In genomic region chr2:221567231-221567760, GRCh38 we compare ENCODE assay signal across 13 cellular contexts. TPM values are rescaled to one million over a fixed set of nuclear protein-coding genes. Genes with fewer than 3 reads are reported as not detected.
DNase-seq lines count a peak whose midpoint lies in the region; ATAC-seq and TF ChIP-seq lines count a peak whose summit lies in the region.
"Had no signal": no experiment of that assay in that cellular context is flagged by ENCODE, and none has a peak within 500 bp of the region (broad histone marks: within the 10 kb centered on the region; RNA-seq: fewer than 3 reads in every experiment).

No MANE protein-coding gene starts in this region.

- H3K4me3 ChIP-seq in fibroblast of the aortic adventitia (ENCODE audit: low read depth, low read length) = no peak overlapping the region
- no peak overlapping the region for H3K4me3 ChIP-seq in CD8-positive, alpha-beta memory T cell (ENCODE audit: low read length)

- no peak overlapping the region for H3K4me3 Mint-ChIP-seq in stimulated activated memory B cell treated with anti-CD40 and anti-IgM and Interleukin-4, amounts not matched to agents 10 μg/mL and 1 μg/mL and 100 μg/mL, for 72 hours
- H3K4me3 Mint-ChIP-seq in CD8-positive, alpha-beta memory T cell = peak overlapping the region in 2 of 7 donors; percentile 11 to 29

- no peaks in the 10 kb centered on the region for H3K36me3 ChIP-seq in CD8-positive, alpha-beta memory T cell (ENCODE audit: insufficient read depth, low read length)
- H3K36me3 ChIP-seq: BE2C had no signal

- H3K4me1 Mint-ChIP-seq in stimulated activated memory B cell treated with anti-CD40 and anti-IgM and Interleukin-4, amounts not matched to agents 10 μg/mL and 1 μg/mL and 100 μg/mL, for 72 hours = peaks cover 33% of the 10 kb centered on the region
- H3K4me1 Mint-ChIP-seq in CD8-positive, alpha-beta memory T cell = peaks cover 56 to 86% (median 79%) of the 10 kb centered on the region in 3 donors

- H3K27me3 Mint-ChIP-seq in stimulated activated memory B cell treated with anti-CD40 and anti-IgM and Interleukin-4, amounts not matched to agents 10 μg/mL and 1 μg/mL and 100 μg/mL, for 72 hours = peaks cover 30% of the 10 kb centered on the region
- peaks cover 8 to 9% of the 10 kb centered on the region in 2 donors for H3K27me3 Mint-ChIP-seq in CD8-positive, alpha-beta memory T cell

- POLR2A ChIA-PET in HEK293T (lab: Yijun Ruan, JAX) = no interaction called here
- POLR2A ChIA-PET in CD8-positive, alpha-beta memory T cell (lab: Charles Lee) = no interaction called here

- no peaks in the 10 kb centered on the region for H3K9me3 ChIP-seq in CD8-positive, alpha-beta memory T cell (ENCODE audit: low read length)
- H3K9me3 ChIP-seq: BE2C had no signal

- no peak for ATAC-seq in stimulated activated memory B cell treated with anti-CD40 and anti-IgM and Interleukin-4, amounts not matched to agents 10 μg/mL and 1 μg/mL and 100 μg/mL, for 72 hours

- H3K36me3 Mint-ChIP-seq in stimulated activated memory B cell treated with anti-CD40 and anti-IgM and Interleukin-4, amounts not matched to agents 10 μg/mL and 1 μg/mL and 100 μg/mL, for 72 hours = no peaks in the 10 kb centered on the region
- H3K36me3 Mint-ChIP-seq in CD8-positive, alpha-beta memory T cell = peaks cover 4 to 57% (median 19%) of the 10 kb centered on the region in 3 donors

- DNase-seq in HEK293T (ENCODE audit: extremely low spot score) (no peak), amniotic epithelial cell (ENCODE audit: low read depth) (peak; percentile 66), fibroblast of the aortic adventitia (ENCODE audit: low read depth) (peak; percentile 5), SHP77 (lab: John Stamatoyannopoulos, UW) (no peak), NCI-H2029 treated with DMSO at 0.1 percent for 48 hours (lab: John Stamatoyannopoulos, UW) (no peak), islet precursor cell (no peak)
- no peak for DNase-seq in CD8-positive, alpha-beta memory T cell
- DNase-seq: BE2C, KBM-7, NCI-H1092, NCI-H446 treated with DMSO at 0.1 percent for 48 hours had no signal

- no peak for TF ChIP-seq CTCF in fibroblast of the aortic adventitia (IDR thresholded peaks at IDR 0.05; ENCODE audit: insufficient read depth, low read length)

- CTCF ChIA-PET in HEK293T (lab: Yijun Ruan, JAX) = no interaction called here
- CTCF ChIA-PET in CD8-positive, alpha-beta memory T cell (lab: Charles Lee) = no interaction called here

- H3K4me1 ChIP-seq in CD8-positive, alpha-beta memory T cell (ENCODE audit: insufficient read depth, low read length) = peaks cover 12% of the 10 kb centered on the region
- H3K4me1 ChIP-seq: BE2C had no signal

- no peaks in the 10 kb centered on the region for H3K9me3 Mint-ChIP-seq in stimulated activated memory B cell treated with anti-CD40 and anti-IgM and Interleukin-4, amounts not matched to agents 10 μg/mL and 1 μg/mL and 100 μg/mL, for 72 hours
- no peaks in the 10 kb centered on the region for H3K9me3 Mint-ChIP-seq in CD8-positive, alpha-beta memory T cell

- H3K27ac Mint-ChIP-seq in stimulated activated memory B cell treated with anti-CD40 and anti-IgM and Interleukin-4, amounts not matched to agents 10 μg/mL and 1 μg/mL and 100 μg/mL, for 72 hours = peak overlapping the region; percentile 3
- peak overlapping the region in 1 of 8 donors; percentile 33 for H3K27ac Mint-ChIP-seq in CD8-positive, alpha-beta memory T cell

- peaks cover 6% of the 10 kb centered on the region for H3K27me3 ChIP-seq in CD8-positive, alpha-beta memory T cell (ENCODE audit: insufficient read depth, low read length, poor library complexity, severe bottlenecking)

- H3K27ac ChIP-seq in CD8-positive, alpha-beta memory T cell (ENCODE audit: low read depth, low read length) = no peak overlapping the region
- H3K27ac ChIP-seq: HL-60 had no signal

TF ChIP-seq in HEK293T, 16 proteins besides CTCF, POLR2A, EP300 and RAD21:
- TF ChIP-seq L3MBTL2 (conservative IDR thresholded peaks at IDR 0.05) (no peak), NFRKB (IDR thresholded peaks at IDR 0.05) (no peak), FOXA1 (IDR thresholded peaks at IDR 0.05) (no peak), SP1 (IDR thresholded peaks at IDR 0.05) (no peak), TARDBP (IDR thresholded peaks at IDR 0.05) (no peak), ARNT (IDR thresholded peaks at IDR 0.05) (no peak)
- TF ChIP-seq, protein P1, sequence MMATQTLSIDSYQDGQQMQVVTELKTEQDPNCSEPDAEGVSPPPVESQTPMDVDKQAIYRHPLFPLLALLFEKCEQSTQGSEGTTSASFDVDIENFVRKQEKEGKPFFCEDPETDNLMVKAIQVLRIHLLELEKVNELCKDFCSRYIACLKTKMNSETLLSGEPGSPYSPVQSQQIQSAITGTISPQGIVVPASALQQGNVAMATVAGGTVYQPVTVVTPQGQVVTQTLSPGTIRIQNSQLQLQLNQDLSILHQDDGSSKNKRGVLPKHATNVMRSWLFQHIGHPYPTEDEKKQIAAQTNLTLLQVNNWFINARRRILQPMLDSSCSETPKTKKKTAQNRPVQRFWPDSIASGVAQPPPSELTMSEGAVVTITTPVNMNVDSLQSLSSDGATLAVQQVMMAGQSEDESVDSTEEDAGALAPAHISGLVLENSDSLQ (IDR thresholded peaks at IDR 0.05) = peak; percentile 48

RNA-seq across cellular contexts. Expression of gene EPHA4, which starts 4.8 kb away (rescaled TPM):
- 13.9 and 26.7 TPM in 2 replicates for total RNA-seq in fibroblast of the aortic adventitia (ENCODE audit: low replicate concordance)
- 10 to 100 TPM in 1 of 2 experiments, 1 to 10 TPM in 1; 7.8 to 10.2 TPM for total RNA-seq in CD8-positive, alpha-beta memory T cell
- polyA plus RNA-seq in CD8-positive, alpha-beta memory T cell = 19.3 TPM

Comparison
In these comparisons a context has a peak if more than half of its experiments do, and no peak if none do; other contexts are left out.
1. DNase-seq: peak in amniotic epithelial cell (single experiment) and fibroblast of the aortic adventitia (single experiment); none in HEK293T (single experiment), SHP77 (0 of 2), NCI-H2029 treated with DMSO at 0.1 percent for 48 hours (single experiment), CD8-positive, alpha-beta memory T cell (0 of 5) and islet precursor cell (single experiment).